Comparison of ENCODE assay signal across 11 cellular contexts in genomic region chr1:169163059-169163458, GRCh38. TPM values are rescaled to one million over a fixed set of nuclear protein-coding genes. Genes with fewer than 3 reads are reported as not detected.
DNase-seq lines count a peak whose midpoint lies in the region; ATAC-seq and TF ChIP-seq lines count a peak whose summit lies in the region.
"Had no signal": no experiment of that assay in that cellular context is flagged by ENCODE, and none has a peak within 500 bp of the region (broad histone marks: within the 10 kb centered on the region; RNA-seq: fewer than 3 reads in every experiment).

No MANE protein-coding gene starts in this region.

- no peaks in the 10 kb centered on the region for H3K36me3 Mint-ChIP-seq in activated T-cell treated with anti-CD3 and anti-CD28 coated beads, Interleukin-2, amount 50 U/mL, for 72 hours (ENCODE audit: insufficient read depth in 2 of 2)
- no peaks in the 10 kb centered on the region for H3K36me3 Mint-ChIP-seq in glutamatergic neuron (ENCODE audit: unreplicated experiment)

- no peak overlapping the region for H3K27ac Mint-ChIP-seq in activated T-cell treated with anti-CD3 and anti-CD28 coated beads, Interleukin-2, amount 50 U/mL, for 72 hours
- no peak overlapping the region for H3K27ac Mint-ChIP-seq in glutamatergic neuron (ENCODE audit: unreplicated experiment)

- peaks cover 13% of the 10 kb centered on the region for H3K4me1 Mint-ChIP-seq in activated T-cell treated with anti-CD3 and anti-CD28 coated beads, Interleukin-2, amount 50 U/mL, for 72 hours (ENCODE audit: low read depth)
- no peaks in the 10 kb centered on the region for H3K4me1 Mint-ChIP-seq in glutamatergic neuron (ENCODE audit: low read depth, unreplicated experiment)

- TF ChIP-seq CTCF in glutamatergic neuron (IDR thresholded peaks at IDR 0.05; ENCODE audit: partially characterized antibody, unreplicated experiment) = no peak

- no peaks in the 10 kb centered on the region for H3K27me3 Mint-ChIP-seq in activated T-cell treated with anti-CD3 and anti-CD28 coated beads, Interleukin-2, amount 50 U/mL, for 72 hours (ENCODE audit: low read depth)
- H3K27me3 Mint-ChIP-seq in glutamatergic neuron (ENCODE audit: unreplicated experiment) = no peaks in the 10 kb centered on the region

- H3K9me3 Mint-ChIP-seq in activated T-cell treated with anti-CD3 and anti-CD28 coated beads, Interleukin-2, amount 50 U/mL, for 72 hours = no peaks in the 10 kb centered on the region
- H3K9me3 Mint-ChIP-seq in glutamatergic neuron (ENCODE audit: unreplicated experiment) = no peaks in the 10 kb centered on the region

- peak; percentile 28 to 36 for DNase-seq in activated T-cell treated with anti-CD3 and anti-CD28 coated beads, Interleukin-2, amount 50 U/mL, for 72 hours
- no peak for DNase-seq in activated T-cell treated with anti-CD3 and anti-CD28 coated beads, Interleukin-2, amount 50 U/mL, for 1 hour
- DNase-seq in SW480 (ENCODE audit: low spot score) = peak; percentile 74
- DNase-seq in pons (ENCODE audit: low spot score) = peak; percentile 63
- DNase-seq in glutamatergic neuron = no peak
- DNase-seq in NCI-H69 (lab: John Stamatoyannopoulos, UW) = no peak
- no peak for DNase-seq in Kasumi-1 (lab: John Stamatoyannopoulos, UW)
- DNase-seq: KBM-7, NCI-H2227 treated with DMSO at 0.1 percent for 48 hours, SHP77 treated with DMSO at 0.1 percent for 48 hours had no signal

- H3K4me3 Mint-ChIP-seq in activated T-cell treated with anti-CD3 and anti-CD28 coated beads, Interleukin-2, amount 50 U/mL, for 72 hours = peak overlapping the region in 1 of 2 donors; percentile 51
- no peak overlapping the region for H3K4me3 Mint-ChIP-seq in glutamatergic neuron (ENCODE audit: unreplicated experiment)

- ATAC-seq in activated T-cell treated with anti-CD3 and anti-CD28 coated beads, Interleukin-2, amount 50 U/mL, for 72 hours (replicated peaks in 1 of 2) = peak; percentile 99 to 100
- peak; percentile 62 for ATAC-seq in HG02571 (IDR thresholded peaks at IDR 0.05; ENCODE audit: unreplicated experiment)

RNA-seq across cellular contexts. Expression of gene ATP1B1, which starts 56.6 kb away (rescaled TPM):
- total RNA-seq in activated T-cell treated with anti-CD3 and anti-CD28 coated beads, Interleukin-2, amount 50 U/mL, for 72 hours = 1 to 10 TPM; 3.3 to 8.1 TPM
- total RNA-seq in glutamatergic neuron (ENCODE audit: unreplicated experiment) = 108 TPM

Comparison
In these comparisons a context has a peak if more than half of its experiments do, and no peak if none do; other contexts are left out.
1. DNase-seq: peak in activated T-cell treated with anti-CD3 and anti-CD28 coated beads, Interleukin-2, amount 50 U/mL, for 72 hours (2 of 2), SW480 (single experiment) and pons (single experiment); none in activated T-cell treated with anti-CD3 and anti-CD28 coated beads, Interleukin-2, amount 50 U/mL, for 1 hour (single experiment), glutamatergic neuron (single experiment), NCI-H69 (single experiment) and Kasumi-1 (0 of 2).
2. RNA of gene ATP1B1, which starts 56.6 kb away (total RNA-seq): 108 TPM in glutamatergic neuron (single experiment); 3.3 to 8.1 TPM in activated T-cell treated with anti-CD3 and anti-CD28 coated beads, Interleukin-2, amount 50 U/mL, for 72 hours; every median in the first group is over 10 times any median in the second.